In genomic region chr15:31226011-31226410, GRCh38 we compare ENCODE assay signal across 23 cellular contexts.
"Had no signal": no experiment of that assay in that cellular context is flagged by ENCODE, and none has a peak within 500 bp of the region (broad histone marks: within the 10 kb centered on the region; RNA-seq: fewer than 3 reads in every experiment).

No MANE protein-coding gene starts in this region.

- H3K36me3 ChIP-seq: brain microvascular endothelial cell, right atrium auricular region, thoracic aorta had no signal

- H3K27ac ChIP-seq: brain microvascular endothelial cell, parathyroid adenoma, right atrium auricular region, spleen, thoracic aorta, VCaP had no signal

- H3K27ac Mint-ChIP-seq: activated CD4-positive, alpha-beta memory T cell treated with anti-CD3 and anti-CD28 coated beads, Interleukin-2, amount 10 ng/mL, durations not matched to agents 7 days and 5 days; activated CD4-positive, alpha-beta T cell treated with anti-CD3 and anti-CD28 coated beads, Interleukin-2, amount 10 ng/mL, durations not matched to agents 24 days and 14 days; activated T-cell treated with anti-CD3 and anti-CD28 coated beads, Interleukin-2, amount 50 U/mL, for 24 hours; T-helper 2 cell treated with Interferon-gamma antibody and Interleukin-4, amounts not matched to agents 5 μg/mL and 100 μg/mL, for 36 hours had no signal

- H3K4me3 Mint-ChIP-seq: activated CD4-positive, alpha-beta memory T cell treated with anti-CD3 and anti-CD28 coated beads, Interleukin-2, amount 10 ng/mL, durations not matched to agents 7 days and 5 days; activated CD4-positive, alpha-beta T cell treated with anti-CD3 and anti-CD28 coated beads, Interleukin-2, amount 10 ng/mL, durations not matched to agents 24 days and 14 days; activated T-cell treated with anti-CD3 and anti-CD28 coated beads, Interleukin-2, amount 50 U/mL, for 24 hours; T-helper 2 cell treated with Interferon-gamma antibody and Interleukin-4, amounts not matched to agents 5 μg/mL and 100 μg/mL, for 36 hours had no signal

- H3K9ac ChIP-seq: parathyroid adenoma had no signal

- H3K4me1 ChIP-seq: parathyroid adenoma had no signal

- H3K27me3 Mint-ChIP-seq: activated T-cell treated with anti-CD3 and anti-CD28 coated beads, Interleukin-2, amount 50 U/mL, for 24 hours had no signal

- H3K9me3 Mint-ChIP-seq: activated CD4-positive, alpha-beta memory T cell treated with anti-CD3 and anti-CD28 coated beads, Interleukin-2, amount 10 ng/mL, durations not matched to agents 7 days and 5 days; activated CD4-positive, alpha-beta T cell treated with anti-CD3 and anti-CD28 coated beads, Interleukin-2, amount 10 ng/mL, durations not matched to agents 24 days and 14 days; activated T-cell treated with anti-CD3 and anti-CD28 coated beads, Interleukin-2, amount 50 U/mL, for 24 hours; T-helper 2 cell treated with Interferon-gamma antibody and Interleukin-4, amounts not matched to agents 5 μg/mL and 100 μg/mL, for 36 hours had no signal

- H3K4me3 ChIP-seq: right atrium auricular region, spleen, thoracic aorta had no signal

- H3K9me3 ChIP-seq: right atrium auricular region, spleen, thoracic aorta had no signal

- DNase-seq: activated CD4-positive, alpha-beta memory T cell treated with anti-CD3 and anti-CD28 coated beads, Interleukin-2, amount 10 ng/mL, durations not matched to agents 7 days and 5 days; activated CD4-positive, alpha-beta T cell treated with anti-CD3 and anti-CD28 coated beads, Interleukin-2, amount 10 ng/mL, durations not matched to agents 24 days and 14 days; activated CD8-positive, alpha-beta memory T cell treated with anti-CD3 and anti-CD28 coated beads, Interleukin-2, amount 50 U/mL, for 48 hours; activated gamma-delta T cell treated with Interleukin-2 at 50 U/mL for 16 hours; activated naive CD4-positive, alpha-beta T cell treated with anti-CD3 and anti-CD28 coated beads, Interleukin-2, amount 50 U/mL, for 16 hours; activated T-cell treated with anti-CD3 and anti-CD28 coated beads, Interleukin-2, amount 50 U/mL, for 24 hours; amniotic stem cell; brain microvascular endothelial cell; caudate nucleus; foreskin fibroblast; hippocampal formation; left cardiac atrium; left ventricle myocardium superior; mammary epithelial cell; occipital lobe; spleen; stimulated activated naive CD8-positive, alpha-beta T cell treated with anti-CD3 and anti-CD28 coated beads, Interleukin-15, Interleukin-2, amounts not matched to agents 100 U/mL and 50 U/mL, for 24 hours; trophoblast cell had no signal

- H2AFZ ChIP-seq: parathyroid adenoma had no signal

- ATAC-seq: left cardiac atrium; left ventricle myocardium superior; stimulated activated naive CD8-positive, alpha-beta T cell treated with anti-CD3 and anti-CD28 coated beads, Interleukin-15, Interleukin-2, amounts not matched to agents 100 U/mL and 50 U/mL, for 24 hours had no signal

- H3K27me3 ChIP-seq: right atrium auricular region, spleen had no signal
